11 cellular contexts compared by ENCODE assay signal in genomic region chr17:61402073-61402541, GRCh38. TPM values are rescaled to one million over a fixed set of nuclear protein-coding genes. Genes with fewer than 3 reads are reported as not detected.
A peak's percentile ranks its signal among the peaks of the same experiment; 100 is the strongest.
DNase-seq lines count a peak whose midpoint lies in the region; ATAC-seq and TF ChIP-seq lines count a peak whose summit lies in the region.
"Had no signal": no experiment of that assay in that cellular context is flagged by ENCODE, and none has a peak within 500 bp of the region (broad histone marks: within the 10 kb centered on the region; RNA-seq: fewer than 3 reads in every experiment).

No MANE protein-coding gene starts in this region.

- H3K27ac Mint-ChIP-seq in activated naive CD8-positive, alpha-beta T cell treated with anti-CD3 and anti-CD28 coated beads, Interleukin-2, amount 10 ng/mL, durations not matched to agents 7 days and 5 days, result no peak overlapping the region

- H3K36me3 Mint-ChIP-seq in activated naive CD8-positive, alpha-beta T cell treated with anti-CD3 and anti-CD28 coated beads, Interleukin-2, amount 10 ng/mL, durations not matched to agents 7 days and 5 days, result no peaks in the 10 kb centered on the region

- H3K27ac ChIP-seq in right atrium auricular region (peak overlapping the region; percentile 30 to 78), body of pancreas (peak overlapping the region in 1 of 4 donors; percentile 12)

- H3K4me3 Mint-ChIP-seq in activated naive CD8-positive, alpha-beta T cell treated with anti-CD3 and anti-CD28 coated beads, Interleukin-2, amount 10 ng/mL, durations not matched to agents 7 days and 5 days, result peak overlapping the region; percentile 61

- H3K36me3 ChIP-seq in right atrium auricular region (no peaks in the 10 kb centered on the region), body of pancreas (replicated peaks in 1 of 2; ENCODE audit: insufficient read depth in 1 of 2, low read depth in 2 of 2) (no peaks in the 10 kb centered on the region)

- intact Hi-C loops in body of pancreas (cut with DNase I), result no loop called here

- no peaks in the 10 kb centered on the region for H3K9me3 Mint-ChIP-seq in activated naive CD8-positive, alpha-beta T cell treated with anti-CD3 and anti-CD28 coated beads, Interleukin-2, amount 10 ng/mL, durations not matched to agents 7 days and 5 days

- TF ChIP-seq CTCF in HFF-Myc (IDR thresholded peaks at IDR 0.05; ENCODE audit: low read depth, low read length, missing control alignments) (no peak), right atrium auricular region (IDR thresholded peaks at IDR 0.05) (no peak), body of pancreas (IDR thresholded peaks at IDR 0.05) (no peak)

- H3K27me3 Mint-ChIP-seq in activated naive CD8-positive, alpha-beta T cell treated with anti-CD3 and anti-CD28 coated beads, Interleukin-2, amount 10 ng/mL, durations not matched to agents 7 days and 5 days, result peaks cover 71% of the 10 kb centered on the region

- TF ChIP-seq POLR2A in body of pancreas (IDR thresholded peaks at IDR 0.05), result no peak

- peaks cover 24 to 52% of the 10 kb centered on the region in 2 donors for H3K27me3 ChIP-seq in right atrium auricular region
- H3K27me3 ChIP-seq in body of pancreas, result peaks cover 0 to 74% of the 10 kb centered on the region in 2 donors

- H3K9me3 ChIP-seq in right atrium auricular region (no peaks in the 10 kb centered on the region), body of pancreas (no peaks in the 10 kb centered on the region)

- H3K4me3 ChIP-seq in HFF-Myc (replicated peaks; ENCODE audit: low read depth, low read length), result peak overlapping the region; percentile 60
- peak overlapping the region in 1 of 2 donors; percentile 61 for H3K4me3 ChIP-seq in right atrium auricular region
- peak overlapping the region; percentile 75 for H3K4me3 ChIP-seq in skeletal muscle cell (ENCODE audit: low read depth, low read length)
- H3K4me3 ChIP-seq in body of pancreas, result no peak overlapping the region

- 21 to 32% methylated on average over 4 to 11 of the region's 11 CpGs for WGBS in body of pancreas, 2 donors

- H3K4me1 Mint-ChIP-seq in activated naive CD8-positive, alpha-beta T cell treated with anti-CD3 and anti-CD28 coated beads, Interleukin-2, amount 10 ng/mL, durations not matched to agents 7 days and 5 days, result peaks cover 27% of the 10 kb centered on the region

- ATAC-seq in activated naive CD8-positive, alpha-beta T cell treated with anti-CD3 and anti-CD28 coated beads, Interleukin-2, amount 10 ng/mL, durations not matched to agents 7 days and 5 days (ENCODE audit: low read depth), result no peak
- ATAC-seq in GM18909 (IDR thresholded peaks at IDR 0.05; ENCODE audit: poor library complexity, unreplicated experiment) (no peak), body of pancreas (no peak)

- H3K4me1 ChIP-seq in right atrium auricular region (peaks cover 0 to 64% of the 10 kb centered on the region in 2 donors), body of pancreas (peaks cover 65% of the 10 kb centered on the region)

- POLR2A ChIA-PET in activated naive CD8-positive, alpha-beta T cell treated with anti-CD3 and anti-CD28 coated beads, Interleukin-2, amount 10 ng/mL, durations not matched to agents 7 days and 5 days (lab: Charles Lee), result no interaction called here

- no peak for DNase-seq in HFF-Myc (ENCODE audit: extremely low read depth, low read depth)
- no peak for DNase-seq in activated naive CD8-positive, alpha-beta T cell treated with anti-CD3 and anti-CD28 coated beads, Interleukin-2, amount 10 ng/mL, durations not matched to agents 7 days and 5 days
- DNase-seq in right atrium auricular region (ENCODE audit: low spot score), result no peak
- DNase-seq in skeletal muscle cell (ENCODE audit: low read depth), result no peak
- no peak for DNase-seq in C1 segment of cervical spinal cord (lab: John Stamatoyannopoulos, UW)
- no peak for DNase-seq in stimulated activated CD8-positive, alpha-beta memory T cell treated with anti-CD3 and anti-CD28 coated beads, Interleukin-4, amount 100 ng/mL, for 48 hours
- DNase-seq in body of pancreas, result no peak
- DNase-seq: activated CD4-positive, CD25-positive, alpha-beta regulatory T cell; DND-41; stimulated activated CD4-positive, alpha-beta T cell treated with anti-CD3 and anti-CD28 coated beads, Interleukin-4, amount 100 ng/mL, for 4 hours had no signal

RNA-seq across cellular contexts. Expression of gene TBX2, which starts 2.5 kb away (rescaled TPM):
- not detected for total RNA-seq in activated naive CD8-positive, alpha-beta T cell treated with anti-CD3 and anti-CD28 coated beads, Interleukin-2, amount 10 ng/mL, durations not matched to agents 7 days and 5 days
- total RNA-seq in right atrium auricular region, result 1 to 10 TPM; 4.3 to 6.9 TPM
- total RNA-seq in body of pancreas, result 1 to 10 TPM; 4.9 to 6.9 TPM

RNA-seq across cellular contexts. Expression of gene TBX4, which starts 50.1 kb away (rescaled TPM):
- total RNA-seq in activated naive CD8-positive, alpha-beta T cell treated with anti-CD3 and anti-CD28 coated beads, Interleukin-2, amount 10 ng/mL, durations not matched to agents 7 days and 5 days, result not detected
- total RNA-seq in right atrium auricular region (not detected), body of pancreas (not detected)

Comparison
In these comparisons a context has a peak if more than half of its experiments do, and no peak if none do; other contexts are left out.
1. H3K4me3 ChIP-seq: peak in HFF-Myc (single experiment) and skeletal muscle cell (single experiment); none in body of pancreas (0 of 2).
2. RNA of gene TBX2, which starts 2.5 kb away (total RNA-seq): 4.3 to 6.9 TPM in right atrium auricular region and 4.9 to 6.9 TPM in body of pancreas; not detected in activated naive CD8-positive, alpha-beta T cell treated with anti-CD3 and anti-CD28 coated beads, Interleukin-2, amount 10 ng/mL, durations not matched to agents 7 days and 5 days; every median in the first group is over 4 times any median in the second.